In the genomic region with DNA sequence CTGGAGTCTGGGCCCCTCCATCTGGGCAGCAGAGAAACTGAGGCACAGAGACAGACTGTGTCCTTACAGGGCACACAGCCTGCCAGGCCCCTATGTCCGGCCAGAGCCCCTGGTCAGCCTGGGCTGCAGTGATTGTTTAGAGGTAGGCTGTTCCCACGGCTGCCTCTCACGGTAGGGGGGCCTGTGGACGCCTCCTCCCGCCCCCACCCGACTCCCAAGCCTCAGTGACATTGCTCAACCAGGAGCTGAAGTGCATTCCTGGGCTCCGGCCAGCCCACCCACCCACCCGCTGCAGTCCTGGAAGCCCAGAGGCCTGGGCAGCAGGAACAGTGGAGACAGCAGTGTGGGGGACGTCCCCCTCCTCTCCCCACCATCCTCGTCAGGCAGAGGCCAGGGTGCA, we compare ENCODE assay signal across 4 cellular contexts. TPM values are rescaled to one million over a fixed set of nuclear protein-coding genes. Genes with fewer than 3 reads are reported as not detected.
"Had no signal": no experiment of that assay in that cellular context is flagged by ENCODE, and none has a peak within 500 bp of the region (broad histone marks: within the 10 kb centered on the region; RNA-seq: fewer than 3 reads in every experiment).

No MANE protein-coding gene starts in this region.

RNA-seq across cellular contexts. Expression of gene GGTLC3, which starts 4.5 kb away (rescaled TPM):
- total RNA-seq: M059J, PC-3, Right ventricle myocardium superior had no signal
- polyA plus RNA-seq: SK-N-SH had no signal
